In the genomic region with DNA sequence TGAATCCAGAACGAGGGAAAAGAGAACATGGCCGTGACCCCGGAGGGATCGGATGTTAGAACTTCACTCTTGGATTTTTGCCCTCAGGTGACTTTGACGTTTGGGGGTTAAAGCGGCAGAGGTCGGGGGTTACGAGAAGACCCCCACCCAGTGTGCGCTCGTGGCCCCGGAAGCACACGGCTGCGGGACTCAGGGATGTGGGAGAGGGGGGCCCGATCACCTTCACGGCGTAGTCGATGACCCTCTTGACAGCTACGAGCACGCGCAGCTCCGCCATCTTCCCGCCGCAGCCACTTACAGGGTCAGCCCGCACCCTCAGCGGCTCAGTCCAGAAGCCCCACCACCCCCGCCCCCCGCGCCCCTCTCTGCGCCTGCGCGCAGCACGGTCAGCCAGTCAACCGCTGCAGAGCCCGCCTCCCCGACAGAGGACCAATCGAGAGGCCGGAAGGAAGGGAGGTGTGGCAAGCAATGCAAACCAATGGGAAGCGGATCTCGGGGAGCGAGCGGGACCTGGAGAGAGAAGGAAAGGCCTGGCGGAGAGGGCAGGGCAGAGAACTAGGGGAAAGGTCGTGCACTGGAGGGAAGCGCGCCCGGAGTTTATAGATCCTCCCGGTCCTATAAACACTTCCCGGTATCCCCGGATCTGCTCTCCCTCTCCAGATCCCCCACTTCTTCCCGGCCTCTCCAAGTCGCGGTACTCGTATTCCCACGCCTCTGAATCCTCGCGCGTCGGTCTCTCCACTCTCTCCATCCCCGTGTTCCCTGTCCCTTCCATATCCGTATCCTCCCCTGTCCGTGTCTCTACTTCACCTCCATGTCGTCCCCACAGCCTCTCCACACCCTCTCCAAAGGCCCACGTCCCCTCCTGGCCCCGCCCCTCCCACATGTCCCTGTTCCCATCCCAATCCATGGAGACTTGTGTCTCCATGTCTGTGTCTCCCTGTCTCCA, we compare ENCODE assay signal across 8 cellular contexts. TPM values are rescaled to one million over a fixed set of nuclear protein-coding genes. Genes with fewer than 3 reads are reported as not detected.
DNase-seq lines count a peak whose midpoint lies in the region; ATAC-seq, FAIRE-seq and TF ChIP-seq lines count a peak whose summit lies in the region.

A gene (minus strand): TSS at position 339 of the 949 bp plus-strand sequence. CDS start 62 bp downstream, at position 277.

- H3F3A ChIP-seq in DOHH2 (ENCODE audit: control insufficient read depth, insufficient read depth), result no peaks in the 10 kb centered on the region

- H3K4me1 ChIP-seq in DOHH2 (ENCODE audit: control insufficient read depth, low read length), result peaks cover 25% of the 10 kb centered on the region
- H3K4me1 ChIP-seq in prostate gland (replicated peaks), result peaks cover 8% of the 10 kb centered on the region
- peaks cover 16% of the 10 kb centered on the region for H3K4me1 ChIP-seq in upper lobe of right lung

- peak within 1 kb of the TSS; percentile 98 for H3K4me2 ChIP-seq in DOHH2 (ENCODE audit: low read length)

- H3K36me3 ChIP-seq in DOHH2 (ENCODE audit: control insufficient read depth, low read length) (peaks cover 10% of the 10 kb centered on the region; the same call in 1 of the 2 replicates), prostate gland (no peaks in the 10 kb centered on the region), upper lobe of right lung (no peaks in the 10 kb centered on the region)

- no peaks in the 10 kb centered on the region for H3K27me3 ChIP-seq in DOHH2 (ENCODE audit: control insufficient read depth, low read length)
- H3K27me3 ChIP-seq in prostate gland (replicated peaks; ENCODE audit: insufficient read depth), result no peaks in the 10 kb centered on the region
- no peaks in the 10 kb centered on the region for H3K27me3 ChIP-seq in upper lobe of right lung

- H3K9me2 ChIP-seq in DOHH2 (replicated peaks; ENCODE audit: control insufficient read depth, low read length), result no peaks in the 10 kb centered on the region

- peak; percentile 82 for ATAC-seq in left ventricle myocardium superior
- peak; percentile 84 for ATAC-seq in upper lobe of right lung

- H4K20me1 ChIP-seq in DOHH2 (ENCODE audit: control insufficient read depth, insufficient read depth, low read depth, low read length), result no peaks in the 10 kb centered on the region

- peak within 1 kb of the TSS; percentile 100 for H3K4me3 ChIP-seq in DOHH2 (ENCODE audit: low read length)
- peak within 1 kb of the TSS; percentile 61 to 76 for H3K4me3 ChIP-seq in prostate gland
- peak within 1 kb of the TSS; percentile 85 for H3K4me3 ChIP-seq in upper lobe of right lung

- H3K9me3 ChIP-seq in DOHH2 (ENCODE audit: control insufficient read depth, insufficient read depth, low read length) (no peaks in the 10 kb centered on the region), prostate gland (no peaks in the 10 kb centered on the region), upper lobe of right lung (no peaks in the 10 kb centered on the region)

- peaks cover 45% of the 10 kb centered on the region for H3K79me2 ChIP-seq in DOHH2 (ENCODE audit: control insufficient read depth, low read length)

- H3K27ac ChIP-seq in DOHH2 (ENCODE audit: low read depth, low read length) (peak within 1 kb of the TSS; percentile 84), angular gyrus (ENCODE audit: low read depth, low read length) (peak within 1 kb of the TSS; percentile 96), prostate gland (peak within 1 kb of the TSS; percentile 85 to 86), upper lobe of right lung (peak within 1 kb of the TSS; percentile 92)

- under 1% methylated on average over 64 of the region's 64 CpGs for WGBS in prostate gland

- DNase-seq in H54 (ENCODE audit: insufficient read length, low spot score) (peak; percentile 78), NAMALWA (ENCODE audit: low spot score) (peak; percentile 98), left ventricle myocardium superior (peak; percentile 98), prostate gland (ENCODE audit: low spot score) (peak; percentile 97), upper lobe of right lung (peak; percentile 99)

- TF ChIP-seq POLR2A in H54 (IDR thresholded peaks at IDR 0.05; ENCODE audit: low read depth, low read length) (peak; percentile 60), prostate gland (IDR thresholded peaks at IDR 0.05) (peak; percentile 95)

- TF ChIP-seq CTCF in DOHH2 (IDR thresholded peaks at IDR 0.05; ENCODE audit: low read depth, low read length, poor library complexity, severe bottlenecking) (no peak), prostate gland (IDR thresholded peaks at IDR 0.05) (no peak), upper lobe of right lung (IDR thresholded peaks at IDR 0.05) (peak; percentile 1)

- intact Hi-C loops in T-helper 2 cell treated with Interferon-gamma antibody and Interleukin-4, amounts not matched to agents 100 ng/mL and 5 ng/mL, for 36 hours (cut with micrococcal nuclease), result loop anchor here (2.0 kb wide), 1 partner anchor 74 kb away; no protein-coding TSS in a partner anchor
- intact Hi-C loops in left ventricle myocardium superior (cut with micrococcal nuclease) (no loop called here), prostate gland (cut with DNase I) (loop anchor here (2.0 to 5.0 kb wide), 2 partner anchors 26 to 336 kb away; no protein-coding TSS in a partner anchor), upper lobe of right lung (cut with DNase I) (no loop called here)

- no peak for FAIRE-seq in H54 (lab: Jason Lieb, UNC)

RNA-seq across cellular contexts. Expression of the gene that starts here (rescaled TPM):
- 125 and 134 TPM in 2 replicates for total RNA-seq in T-helper 2 cell treated with Interferon-gamma antibody and Interleukin-4, amounts not matched to agents 100 ng/mL and 5 ng/mL, for 36 hours
- 448 TPM for total RNA-seq in left ventricle myocardium superior
- 100 to 1,000 TPM in 1 of 2 donors, 10 to 100 TPM in 1; 82.8 to 118 TPM for total RNA-seq in prostate gland
- total RNA-seq in upper lobe of right lung, result 54.5 TPM

Comparison
In these comparisons a context has a peak if more than half of its experiments do, and no peak if none do; other contexts are left out.
1. Peak in every context shown above with its lines: DNase-seq, ATAC-seq, H3K4me3 ChIP-seq and H3K27ac ChIP-seq.
2. intact Hi-C loops: an anchor here in T-helper 2 cell treated with Interferon-gamma antibody and Interleukin-4, amounts not matched to agents 100 ng/mL and 5 ng/mL, for 36 hours (2.0 kb wide) and prostate gland (2.0 to 5.0 kb wide); none called in left ventricle myocardium superior and upper lobe of right lung.